9 cellular contexts compared by ENCODE assay signal in the genomic region with DNA sequence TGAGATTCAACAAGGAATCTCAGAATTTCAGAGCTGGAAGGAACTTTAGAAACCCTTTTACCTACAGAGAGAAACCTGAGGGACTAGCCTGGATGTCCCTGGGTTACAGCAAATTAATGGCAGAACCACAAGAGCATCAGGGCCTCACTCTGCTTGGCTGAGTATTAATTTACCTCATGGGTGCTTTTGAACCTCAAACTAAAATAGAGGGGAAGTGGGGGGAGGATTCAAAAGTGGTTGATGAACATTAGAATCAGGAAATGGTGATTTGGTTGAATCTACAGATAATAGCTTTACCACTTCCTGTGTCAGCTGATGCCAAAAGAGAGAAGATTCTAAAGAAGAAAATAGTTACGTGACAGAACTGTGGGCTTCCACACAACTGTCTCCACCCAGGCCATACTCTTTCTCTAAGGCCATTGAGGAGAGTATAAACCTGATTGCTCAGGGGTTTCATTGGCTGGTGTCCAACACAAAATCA. TPM values are rescaled to one million over a fixed set of nuclear protein-coding genes. Genes with fewer than 3 reads are reported as not detected.
A peak's percentile ranks its signal among the peaks of the same experiment; 100 is the strongest.
DNase-seq lines count a peak whose midpoint lies in the region; ATAC-seq and TF ChIP-seq lines count a peak whose summit lies in the region.
"Had no signal": no experiment of that assay in that cellular context is flagged by ENCODE, and none has a peak within 500 bp of the region (broad histone marks: within the 10 kb centered on the region; RNA-seq: fewer than 3 reads in every experiment).

No MANE protein-coding gene starts in this region.

- TF ChIP-seq CTCF in GM10266 (IDR thresholded peaks at IDR 0.05; ENCODE audit: control insufficient read depth, insufficient read depth, low read depth, missing control alignments) (no peak), ovary (IDR thresholded peaks at IDR 0.05) (no peak)

- intact Hi-C loops in ovary (cut with DNase I) = no loop called here

- 66 to 67% (median 66%) methylated on average over 1 of the region's 1 CpG for WGBS in ovary, 3 donors

- no peaks in the 10 kb centered on the region for H3K9me3 ChIP-seq in ovary

- no peaks in the 10 kb centered on the region for H3K27me3 ChIP-seq in ovary

- H3K4me3 ChIP-seq in ovary = no peak overlapping the region

- H3K4me1 ChIP-seq in ovary (ENCODE audit: insufficient read depth) = no peaks in the 10 kb centered on the region

- peaks cover 4 to 10% of the 10 kb centered on the region in 2 donors for H3K36me3 Mint-ChIP-seq in activated naive CD4-positive, alpha-beta T cell treated with anti-CD3 and anti-CD28 coated beads, Interleukin-2, amount 50 U/mL, for 72 hours

- peak overlapping the region; percentile 77 to 88 for H3K27ac Mint-ChIP-seq in activated naive CD4-positive, alpha-beta T cell treated with anti-CD3 and anti-CD28 coated beads, Interleukin-2, amount 50 U/mL, for 72 hours
- H3K27ac Mint-ChIP-seq: dendritic cell treated with granulocyte-macrophage colony-stimulating factor and Interleukin-4, amounts not matched to agents 40 ng/mL and 50 ng/mL, for 4 days had no signal

- H3K36me3 ChIP-seq in ovary = no peaks in the 10 kb centered on the region

- peaks cover 18 to 20% of the 10 kb centered on the region in 2 donors for H3K9me3 Mint-ChIP-seq in activated naive CD4-positive, alpha-beta T cell treated with anti-CD3 and anti-CD28 coated beads, Interleukin-2, amount 50 U/mL, for 72 hours

- no peak for TF ChIP-seq EP300 in ovary (IDR thresholded peaks at IDR 0.05)

- DNase-seq in GM10266 (ENCODE audit: extremely low spot score) (peak; percentile 77), occipital lobe (lab: John Stamatoyannopoulos, UW) (no peak), ovary (no peak), COLO829 (ENCODE audit: low spot score) (no peak)
- DNase-seq in activated naive CD4-positive, alpha-beta T cell treated with anti-CD3 and anti-CD28 coated beads, Interleukin-2, amount 50 U/mL, for 72 hours (ENCODE audit: low spot score in 2 of 2) = peak in 1 of 2 donors; percentile 27
- DNase-seq in activated CD8-positive, alpha-beta memory T cell treated with anti-CD3 and anti-CD28 coated beads, Interleukin-2, amount 50 U/mL, for 48 hours = no peak

- no peak overlapping the region for H3K27ac ChIP-seq in ovary

- TF ChIP-seq POLR2A in ovary (IDR thresholded peaks at IDR 0.05) = no peak

- ATAC-seq in GM19452 (IDR thresholded peaks at IDR 0.05; ENCODE audit: unreplicated experiment) = peak; percentile 59
- ATAC-seq in HG03520 (IDR thresholded peaks at IDR 0.05; ENCODE audit: unreplicated experiment) = peak; percentile 52
- peak; percentile 33 to 71 for ATAC-seq in activated naive CD4-positive, alpha-beta T cell treated with anti-CD3 and anti-CD28 coated beads, Interleukin-2, amount 50 U/mL, for 72 hours

RNA-seq across cellular contexts. Expression of a gene that starts 11.3 kb away (rescaled TPM):
- 10 to 100 TPM; 65.0 to 98.0 TPM for total RNA-seq in activated naive CD4-positive, alpha-beta T cell treated with anti-CD3 and anti-CD28 coated beads, Interleukin-2, amount 50 U/mL, for 72 hours
- total RNA-seq in occipital lobe (0.62 TPM), ovary (1 to 10 TPM in 5 of 7 donors, under 1 TPM in 1, not detected in 1; 0.30 to 6.0 (median 2.4) TPM)
- polyA plus RNA-seq in ovary = 1 to 10 TPM in 1 of 2 donors, under 1 TPM in 1; 0.70 to 4.8 TPM

Comparison
In these comparisons a context has a peak if more than half of its experiments do, and no peak if none do; other contexts are left out.
1. RNA of a gene that starts 11.3 kb away (total RNA-seq): 65.0 to 98.0 TPM in activated naive CD4-positive, alpha-beta T cell treated with anti-CD3 and anti-CD28 coated beads, Interleukin-2, amount 50 U/mL, for 72 hours; 0.30 to 6.0 TPM in ovary and 0.62 TPM in occipital lobe (single experiment); every median in the first group is over 4 times any median in the second.
2. Peak in every context shown above with its lines, with median percentiles within 50 percentile points of each other: ATAC-seq.